8 cellular contexts compared by ENCODE assay signal in genomic region chr3:187890405-187890752, GRCh38.
DNase-seq lines count a peak whose midpoint lies in the region; ATAC-seq and TF ChIP-seq lines count a peak whose summit lies in the region.
"Not testable (repeated sequence)": the region's sequence is repeated elsewhere in the genome, so short reads cannot be mapped to it uniquely, and the experiment has no call there.

No MANE protein-coding gene starts in this region.

- H3K4me3 Mint-ChIP-seq in GM23338, T-helper 17 cell: not testable (repeated sequence)
- H3K4me3 Mint-ChIP-seq in endodermal cell (peak overlapping the region; percentile 77), type B pancreatic cell (peak overlapping the region; percentile 82)

- peak overlapping the region; percentile 65; the same call in 1 of the 2 replicates for H3K4me2 ChIP-seq in GM23338

- TF ChIP-seq RAD21 in Ishikawa (IDR thresholded peaks at IDR 0.05; ENCODE audit: low read depth), result not testable (repeated sequence)

- not testable (repeated sequence) for H3K9me3 ChIP-seq in T-helper 17 cell (ENCODE audit: control insufficient read depth, low read length, poor library complexity, severe bottlenecking); endodermal cell (ENCODE audit: control insufficient read depth, low read length); neutrophil

- H3K27me3 ChIP-seq in GM23338 (ENCODE audit: insufficient read depth); endodermal cell (ENCODE audit: control insufficient read depth, insufficient read depth, low read length, poor library complexity, severe bottlenecking); neutrophil: not testable (repeated sequence)

- H4K20me1 ChIP-seq in GM23338 (replicated peaks; ENCODE audit: insufficient read depth), result not testable (repeated sequence)

- not testable (repeated sequence) for TF ChIP-seq EP300 in Ishikawa (IDR thresholded peaks at IDR 0.05; ENCODE audit: borderline replicate concordance)

- H3K4me3 ChIP-seq in GM23338 (peak overlapping the region; percentile 29), neutrophil (ENCODE audit: low read depth in 1 of 2, low read length in 1 of 2) (peak overlapping the region in 1 of 2 experiments; percentile 42)
- not testable (repeated sequence) for H3K4me3 ChIP-seq in endodermal cell (ENCODE audit: low read length)

- not testable (repeated sequence) for ATAC-seq in GM23338, T-helper 17 cell
- peak; percentile 26 for ATAC-seq in left colon

- DNase-seq in GM23338 (ENCODE audit: low spot score) (peak; percentile 38), NCI-H69 (lab: John Stamatoyannopoulos, UW) (peak; percentile 75), endodermal cell (peak; percentile 73), left colon (peak in 1 of 2 donors; percentile 40)
- not testable (repeated sequence) for DNase-seq in T-helper 17 cell; type B pancreatic cell (ENCODE audit: extremely low spot score, unreplicated experiment)

- not testable (repeated sequence) for H3K4me1 Mint-ChIP-seq in GM23338; T-helper 17 cell; endodermal cell; type B pancreatic cell (ENCODE audit: unreplicated experiment)

- H3K27ac Mint-ChIP-seq in GM23338, result not testable (repeated sequence)
- H3K27ac Mint-ChIP-seq in T-helper 17 cell, result peak overlapping the region; percentile 27
- H3K27ac Mint-ChIP-seq in endodermal cell, result peak overlapping the region; percentile 88
- H3K27ac Mint-ChIP-seq in type B pancreatic cell, result peak overlapping the region; percentile 83

- not testable (repeated sequence) for TF ChIP-seq CTCF in GM23338 (conservative IDR thresholded peaks at IDR 0.05; ENCODE audit: low read depth in 2 of 2); endodermal cell (conservative IDR thresholded peaks at IDR 0.05); neutrophil (IDR thresholded peaks at IDR 0.05); type B pancreatic cell (conservative IDR thresholded peaks at IDR 0.05)

- H3K4me1 ChIP-seq in GM23338 (ENCODE audit: insufficient read depth); endodermal cell (ENCODE audit: control insufficient read depth, insufficient read depth, low read length): not testable (repeated sequence)
- H3K4me1 ChIP-seq in neutrophil (ENCODE audit: control insufficient read depth in 1 of 2, insufficient read depth in 1 of 2, low read depth in 1 of 2, low read length in 1 of 2), result peaks cover 33 to 34% of the 10 kb centered on the region in 2 experiments

- not testable (repeated sequence) for H3F3A ChIP-seq in GM23338 (replicated peaks; ENCODE audit: low read depth)

- H3K9ac ChIP-seq in endodermal cell (ENCODE audit: extremely low read depth, low read length, poor library complexity, severe bottlenecking), result not testable (repeated sequence)

- WGBS in endodermal cell (ENCODE audit: insufficient coverage in 1 of 2, insufficient read length in 1 of 2), 2 experiments, result 83 to 84% methylated on average over 6 to 15 of the region's 15 CpGs

- not testable (repeated sequence) for H3K27me3 Mint-ChIP-seq in GM23338 (ENCODE audit: insufficient read depth, low read depth, poor library complexity); T-helper 17 cell; endodermal cell (ENCODE audit: insufficient read depth); type B pancreatic cell

- H3K9me2 ChIP-seq in GM23338 (ENCODE audit: insufficient read depth), result not testable (repeated sequence)

- H3K9me3 Mint-ChIP-seq in GM23338, type B pancreatic cell: not testable (repeated sequence)
- peaks cover 16% of the 10 kb centered on the region for H3K9me3 Mint-ChIP-seq in endodermal cell

- H2AFZ ChIP-seq in GM23338, result peak overlapping the region; percentile 56; the same call in 1 of the 2 replicates

- intact Hi-C loops in left colon (cut with DNase I, micrococcal nuclease), result not testable (repeated sequence)

- not testable (repeated sequence) for H3K36me3 ChIP-seq in GM23338 (ENCODE audit: insufficient read depth); endodermal cell (ENCODE audit: control insufficient read depth, insufficient read depth, low read length); neutrophil

- not testable (repeated sequence) for H3K36me3 Mint-ChIP-seq in GM23338 (ENCODE audit: low read depth); T-helper 17 cell (ENCODE audit: low read depth); type B pancreatic cell
- H3K36me3 Mint-ChIP-seq in endodermal cell (ENCODE audit: low read depth), result peaks cover 13% of the 10 kb centered on the region

- not testable (repeated sequence) for H3K27ac ChIP-seq in GM23338 (ENCODE audit: low read depth); endodermal cell (ENCODE audit: low read depth, low read length)
- peak overlapping the region; percentile 80 for H3K27ac ChIP-seq in neutrophil

- not testable (repeated sequence) for H3K79me2 ChIP-seq in GM23338 (replicated peaks; ENCODE audit: insufficient read depth)

TF ChIP-seq in Ishikawa, 13 proteins besides CTCF, POLR2A, EP300 and RAD21:
- TF ChIP-seq YY1 (IDR thresholded peaks at IDR 0.05; ENCODE audit: low read depth) (peak; percentile 84), TCF12 (IDR thresholded peaks at IDR 0.05; ENCODE audit: low read depth) (0 out of 2 replicates have a peak, but pooled peaks have one; percentile 16), TAF1 (IDR thresholded peaks at IDR 0.05; ENCODE audit: low read depth) (peak; percentile 65)
